ENCODE assay signal across 1 cellular context in genomic region chr6:33323623-33323948, GRCh38.
TF ChIP-seq lines count a peak whose summit lies in the region.

No MANE protein-coding gene starts in this region.

TF ChIP-seq in HepG2, 621 proteins besides CTCF, POLR2A, EP300 and RAD21 (continued from another document):
- TF ChIP-seq ZBTB49 (CRISPR knock-in tag; IDR thresholded peaks at IDR 0.05; ENCODE audit: borderline replicate concordance) = no peak
